Comparison of ENCODE assay signal across 11 cellular contexts in the genomic region with DNA sequence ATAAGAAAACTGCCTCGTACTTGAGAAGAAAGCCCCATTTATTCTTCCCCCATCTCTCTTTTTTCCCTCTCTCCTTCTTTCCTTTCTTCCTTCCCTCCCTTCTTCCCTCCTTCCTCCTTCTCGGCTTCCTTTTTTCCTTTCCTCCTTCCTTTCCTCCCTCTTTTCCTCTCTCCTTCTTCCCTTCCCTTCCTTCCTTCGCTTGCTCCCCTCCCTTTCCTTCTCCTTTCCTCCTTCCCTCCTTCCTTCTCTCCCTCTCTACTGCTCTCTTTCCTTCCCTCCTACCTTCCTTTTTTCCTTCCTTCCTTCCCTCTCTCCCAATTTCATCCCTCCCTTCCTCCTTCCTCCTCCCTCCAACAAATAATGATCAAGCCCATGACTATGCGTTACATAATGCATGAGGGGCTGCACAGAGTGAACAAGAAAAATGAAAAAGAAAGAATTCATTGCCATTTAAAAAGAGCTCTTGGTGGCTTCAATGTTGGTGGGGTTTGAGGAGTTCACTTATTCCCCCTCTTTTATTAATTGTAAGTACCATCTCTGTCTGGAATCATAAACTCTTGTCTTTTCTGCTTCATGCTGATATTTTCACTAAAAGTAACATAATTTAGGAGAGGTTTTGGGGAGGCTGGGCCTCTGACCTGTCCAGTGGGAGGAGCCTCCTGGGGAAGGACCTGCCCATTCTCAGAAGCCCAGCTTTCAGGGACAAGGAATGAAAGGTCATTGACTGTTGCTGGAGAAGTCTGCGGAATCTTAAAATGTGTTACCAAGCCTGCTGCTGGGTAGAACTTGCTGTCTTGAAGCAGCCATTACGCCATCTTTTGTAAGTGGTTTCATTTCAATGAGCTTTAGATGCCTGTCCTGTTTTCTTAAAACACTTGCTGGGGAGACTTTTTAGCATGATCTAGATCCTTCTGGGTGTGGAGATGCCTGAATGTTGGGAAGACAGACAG.
A peak's percentile ranks its signal among the peaks of the same experiment; 100 is the strongest.
DNase-seq lines count a peak whose midpoint lies in the region; ATAC-seq and TF ChIP-seq lines count a peak whose summit lies in the region.
"Had no signal": no experiment of that assay in that cellular context is flagged by ENCODE, and none has a peak within 500 bp of the region (broad histone marks: within the 10 kb centered on the region; RNA-seq: fewer than 3 reads in every experiment).

No MANE protein-coding gene starts in this region.

- H3K27me3 Mint-ChIP-seq in CD8-positive, alpha-beta T cell (ENCODE audit: low read depth), result no peaks in the 10 kb centered on the region
- H3K27me3 Mint-ChIP-seq in stimulated activated naive CD8-positive, alpha-beta T cell treated with anti-CD3 and anti-CD28 coated beads, Interleukin-15, amount 100 ng/mL, for 72 hours, result no peaks in the 10 kb centered on the region
- H3K27me3 Mint-ChIP-seq: activated naive CD8-positive, alpha-beta T cell treated with anti-CD3 and anti-CD28 coated beads, Interleukin-2, amount 50 U/mL, for 24 hours had no signal

- no peak overlapping the region for H4K8ac ChIP-seq in trophoblast cell (ENCODE audit: low read depth, low read length)

- no peak for ATAC-seq in CD8-positive, alpha-beta T cell
- no peak for ATAC-seq in stimulated activated naive CD8-positive, alpha-beta T cell treated with anti-CD3 and anti-CD28 coated beads, Interleukin-15, amount 100 ng/mL, for 72 hours
- ATAC-seq in heart left ventricle, result no peak
- ATAC-seq: activated naive CD8-positive, alpha-beta T cell treated with anti-CD3 and anti-CD28 coated beads, Interleukin-2, amount 50 U/mL, for 24 hours had no signal

- no peak overlapping the region for H3K18ac ChIP-seq in trophoblast cell (ENCODE audit: low read length)

- H3K14ac ChIP-seq in trophoblast cell (ENCODE audit: low read length), result no peak overlapping the region

- no peak overlapping the region for H3K4ac ChIP-seq in trophoblast cell (ENCODE audit: low read depth, low read length)

- H3K9me3 ChIP-seq in CD8-positive, alpha-beta T cell (ENCODE audit: low read length), result no peaks in the 10 kb centered on the region
- H3K9me3 ChIP-seq in trophoblast cell (ENCODE audit: insufficient read depth, low read depth, low read length) (no peaks in the 10 kb centered on the region), heart left ventricle (no peaks in the 10 kb centered on the region)
- H3K9me3 ChIP-seq: right atrium auricular region had no signal

- H2BK5ac ChIP-seq in trophoblast cell (ENCODE audit: low read depth, low read length, poor library complexity), result no peak overlapping the region

- WGBS in trophoblast cell (ENCODE audit: extremely low coverage, insufficient coverage, insufficient read length), result no CpG with 5 or more reads among the region's 6 CpGs
- WGBS in heart left ventricle, 4 donors, result 88 to 95% (median 93%) methylated on average over 6 of the region's 6 CpGs

- H2BK12ac ChIP-seq in trophoblast cell (ENCODE audit: low read length), result no peak overlapping the region

- no peak overlapping the region for H3K23ac ChIP-seq in trophoblast cell (ENCODE audit: low read length)

- intact Hi-C loops in CD8-positive, alpha-beta T cell (cut with DNase I, micrococcal nuclease), result no loop called here
- intact Hi-C loops in heart left ventricle (cut with DNase I), result loop anchor here in 4 of 10 donors (10.0 kb wide), 1 partner anchor 146 kb away; a partner anchor contains a TSS

- no peak overlapping the region for H3K4me2 ChIP-seq in trophoblast cell (ENCODE audit: low read length)

- no peak overlapping the region for H3K4me3 ChIP-seq in CD8-positive, alpha-beta T cell (ENCODE audit: low read depth, low read length)
- H3K4me3 ChIP-seq in NB4 (ENCODE audit: low read depth, low read length), result no peak overlapping the region
- H3K4me3 ChIP-seq in trophoblast cell (ENCODE audit: low read depth, low read length), result no peak overlapping the region
- H3K4me3 ChIP-seq in heart left ventricle, result no peak overlapping the region
- H3K4me3 ChIP-seq: right atrium auricular region had no signal

- H3K9me3 Mint-ChIP-seq in CD8-positive, alpha-beta T cell, result no peaks in the 10 kb centered on the region
- no peaks in the 10 kb centered on the region for H3K9me3 Mint-ChIP-seq in stimulated activated naive CD8-positive, alpha-beta T cell treated with anti-CD3 and anti-CD28 coated beads, Interleukin-15, amount 100 ng/mL, for 72 hours
- H3K9me3 Mint-ChIP-seq: activated naive CD8-positive, alpha-beta T cell treated with anti-CD3 and anti-CD28 coated beads, Interleukin-2, amount 50 U/mL, for 24 hours had no signal

- no peak overlapping the region for H3K9ac ChIP-seq in trophoblast cell (ENCODE audit: low read length)

- H3K27ac ChIP-seq in CD8-positive, alpha-beta T cell (ENCODE audit: low read depth, low read length), result no peak overlapping the region
- H3K27ac ChIP-seq in trophoblast cell (ENCODE audit: low read depth, low read length) (peak overlapping the region; percentile 8), heart left ventricle (peak overlapping the region in 2 of 12 donors; percentile 13 to 42)
- H3K27ac ChIP-seq: right atrium auricular region had no signal

- TF ChIP-seq POLR2A in NB4 (IDR thresholded peaks at IDR 0.05; ENCODE audit: extremely low read depth, insufficient read length) (no peak), erythroblast (IDR thresholded peaks at IDR 0.05; ENCODE audit: low read length) (no peak), heart left ventricle (IDR thresholded peaks at IDR 0.05) (no peak)

- no peak for DNase-seq in CD8-positive, alpha-beta T cell
- DNase-seq in NB4 (ENCODE audit: low read depth) (peak; percentile 38), erythroblast (lab: John Stamatoyannopoulos, UW) (peak; percentile 14 to 35), trophoblast cell (no peak), heart left ventricle (no peak), anterior cingulate cortex (lab: John Stamatoyannopoulos, UW) (no peak)
- DNase-seq in stimulated activated naive CD8-positive, alpha-beta T cell treated with anti-CD3 and anti-CD28 coated beads, Interleukin-15, amount 100 ng/mL, for 72 hours, result no peak
- DNase-seq: activated CD8-positive, alpha-beta memory T cell treated with anti-CD3 and anti-CD28 coated beads for 24 hours; activated naive CD8-positive, alpha-beta T cell treated with anti-CD3 and anti-CD28 coated beads, Interleukin-2, amount 50 U/mL, for 24 hours; NCI-H1417 had no signal

- H3K79me1 ChIP-seq in trophoblast cell (ENCODE audit: low read length), result peaks cover 25% of the 10 kb centered on the region

- POLR2A ChIA-PET in CD8-positive, alpha-beta T cell (lab: Charles Lee), result no interaction called here

- no peaks in the 10 kb centered on the region for H3K27me3 ChIP-seq in CD8-positive, alpha-beta T cell (ENCODE audit: insufficient read depth, low read length)
- H3K27me3 ChIP-seq in trophoblast cell (ENCODE audit: insufficient read depth, low read length), result no peaks in the 10 kb centered on the region
- no peaks in the 10 kb centered on the region for H3K27me3 ChIP-seq in heart left ventricle
- H3K27me3 ChIP-seq: right atrium auricular region had no signal

- H2AK5ac ChIP-seq in trophoblast cell (ENCODE audit: low read length), result no peak overlapping the region

- no peak overlapping the region for H2AFZ ChIP-seq in trophoblast cell (ENCODE audit: insufficient read depth, low read length, poor library complexity)

- no peaks in the 10 kb centered on the region for H3K4me1 ChIP-seq in CD8-positive, alpha-beta T cell (ENCODE audit: insufficient read depth, low read length)
- H3K4me1 ChIP-seq in trophoblast cell (ENCODE audit: control insufficient read depth in 1 of 2, insufficient read depth in 2 of 2, low read length in 2 of 2) (peaks cover 34 to 38% of the 10 kb centered on the region in 2 experiments), heart left ventricle (peaks cover 0 to 97% (median 17%) of the 10 kb centered on the region in 12 donors)

- no peak overlapping the region for H2BK120ac ChIP-seq in trophoblast cell (ENCODE audit: insufficient read depth, low read length, poor library complexity)

- H4K91ac ChIP-seq in trophoblast cell (ENCODE audit: low read depth, low read length), result peak overlapping the region; percentile 8

- no peak overlapping the region for H4K12ac ChIP-seq in trophoblast cell (ENCODE audit: low read depth, low read length)

- H3K36me3 ChIP-seq in CD8-positive, alpha-beta T cell (ENCODE audit: insufficient read depth, low read length), result no peaks in the 10 kb centered on the region
- no peaks in the 10 kb centered on the region for H3K36me3 ChIP-seq in trophoblast cell (ENCODE audit: control insufficient read depth in 1 of 2, insufficient read depth in 2 of 2, low read length in 2 of 2)
- H3K36me3 ChIP-seq in heart left ventricle, result no peaks in the 10 kb centered on the region
- H3K36me3 ChIP-seq: right atrium auricular region had no signal

- H3K36me3 Mint-ChIP-seq in CD8-positive, alpha-beta T cell, result peaks cover 23% of the 10 kb centered on the region

- H3K27ac Mint-ChIP-seq in CD8-positive, alpha-beta T cell, result peak overlapping the region; percentile 66
- peak overlapping the region in 1 of 2 donors; percentile 25 for H3K27ac Mint-ChIP-seq in stimulated activated naive CD8-positive, alpha-beta T cell treated with anti-CD3 and anti-CD28 coated beads, Interleukin-15, amount 100 ng/mL, for 72 hours
- H3K27ac Mint-ChIP-seq: activated naive CD8-positive, alpha-beta T cell treated with anti-CD3 and anti-CD28 coated beads, Interleukin-2, amount 50 U/mL, for 24 hours had no signal

- peaks cover 61% of the 10 kb centered on the region for H3K4me1 Mint-ChIP-seq in CD8-positive, alpha-beta T cell (ENCODE audit: low read depth)
- H3K4me1 Mint-ChIP-seq in stimulated activated naive CD8-positive, alpha-beta T cell treated with anti-CD3 and anti-CD28 coated beads, Interleukin-15, amount 100 ng/mL, for 72 hours, result peaks cover 21% of the 10 kb centered on the region

- peaks cover 5% of the 10 kb centered on the region for H3K79me2 ChIP-seq in trophoblast cell (ENCODE audit: control insufficient read depth, insufficient read depth, low read length, poor library complexity)

- H3K4me3 Mint-ChIP-seq in CD8-positive, alpha-beta T cell, result no peak overlapping the region
- no peak overlapping the region for H3K4me3 Mint-ChIP-seq in stimulated activated naive CD8-positive, alpha-beta T cell treated with anti-CD3 and anti-CD28 coated beads, Interleukin-15, amount 100 ng/mL, for 72 hours
- H3K4me3 Mint-ChIP-seq: activated naive CD8-positive, alpha-beta T cell treated with anti-CD3 and anti-CD28 coated beads, Interleukin-2, amount 50 U/mL, for 24 hours had no signal

- CTCF ChIA-PET in CD8-positive, alpha-beta T cell (lab: Charles Lee), result interaction anchor here (0.6 to 1.0 kb wide), 4 partner anchors 33 to 418 kb away, joined by 3 to 5 read pairs (median 4); no protein-coding TSS in a partner anchor

- TF ChIP-seq CTCF in CD8-positive, alpha-beta T cell (IDR thresholded peaks at IDR 0.05), result no peak
- TF ChIP-seq CTCF in NB4 (IDR thresholded peaks at IDR 0.05; ENCODE audit: low read depth, low read length) (no peak), heart left ventricle (IDR thresholded peaks at IDR 0.05) (no peak)

Comparison
In these comparisons a context has a peak if more than half of its experiments do, and no peak if none do; other contexts are left out.
1. DNase-seq: peak in NB4 (single experiment) and erythroblast (2 of 2); none in CD8-positive, alpha-beta T cell (0 of 7), trophoblast cell (0 of 2), stimulated activated naive CD8-positive, alpha-beta T cell treated with anti-CD3 and anti-CD28 coated beads, Interleukin-15, amount 100 ng/mL, for 72 hours (0 of 2), heart left ventricle (0 of 5) and anterior cingulate cortex (0 of 58).